Comparison of ENCODE assay signal across 8 cellular contexts in the genomic region with DNA sequence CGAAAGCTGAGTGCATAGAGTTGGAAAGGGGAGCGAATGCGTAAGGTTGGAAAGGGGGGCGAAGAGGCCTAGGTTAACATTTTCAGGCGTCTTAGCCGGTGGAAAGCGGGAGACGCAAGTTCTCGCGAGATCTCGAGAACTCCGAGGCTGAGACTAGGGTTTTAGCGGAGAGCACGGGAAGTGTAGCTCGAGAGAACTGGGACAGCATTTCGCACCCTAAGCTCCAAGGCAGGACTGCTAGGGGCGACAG. TPM values are rescaled to one million over a fixed set of nuclear protein-coding genes. Genes with fewer than 3 reads are reported as not detected.
DNase-seq lines count a peak whose midpoint lies in the region; ATAC-seq and TF ChIP-seq lines count a peak whose summit lies in the region.

No MANE protein-coding gene starts in this region.

- H3K9ac ChIP-seq in KMS-11 (peak overlapping the region; percentile 95), smooth muscle cell (ENCODE audit: low read depth) (peak overlapping the region; percentile 99)

- peak overlapping the region; percentile 98 for H3K27ac ChIP-seq in KMS-11
- peak overlapping the region; percentile 99 for H3K27ac ChIP-seq in PC-9
- peak overlapping the region; percentile 100 for H3K27ac ChIP-seq in smooth muscle cell (ENCODE audit: low read depth)

- H3K4me1 ChIP-seq in KMS-11 (ENCODE audit: low read depth, poor library complexity, severe bottlenecking) (peaks cover 39% of the 10 kb centered on the region), PC-9 (replicated peaks; ENCODE audit: insufficient read depth) (peaks cover 4% of the 10 kb centered on the region; the same call in 1 of the 2 replicates), smooth muscle cell (ENCODE audit: low read depth) (peaks cover 30% of the 10 kb centered on the region)

- POLR2A ChIA-PET in PC-9 (lab: Charles Lee; ENCODE audit: unreplicated experiment), result interaction anchor here (0.7 to 0.8 kb wide), 2 partner anchors 20 to 1236 kb away, joined by 3 to 4 read pairs; no protein-coding TSS in a partner anchor

- WGBS in smooth muscle cell (ENCODE audit: low lambda C conversion rate), result 42% methylated on average over 17 of the region's 17 CpGs

- H3F3A ChIP-seq in PC-9 (ENCODE audit: insufficient read depth, low read depth), result peaks cover 5% of the 10 kb centered on the region; the same call in 1 of the 2 replicates
- no peaks in the 10 kb centered on the region for H3F3A ChIP-seq in smooth muscle cell (ENCODE audit: low read depth)

- intact Hi-C loops in PC-9 (cut with micrococcal nuclease; ENCODE audit: unreplicated experiment), result loop anchor here (1.0 to 5.0 kb wide), 4 partner anchors 33 to 109 kb away; no protein-coding TSS in a partner anchor

- H3K36me3 ChIP-seq in GM06990 (ENCODE audit: control insufficient read depth, insufficient read depth, low read length) (no peaks in the 10 kb centered on the region; the same call in 1 of the 2 replicates), KMS-11 (ENCODE audit: insufficient read depth) (no peaks in the 10 kb centered on the region), PC-9 (ENCODE audit: low read depth) (no peaks in the 10 kb centered on the region), smooth muscle cell (ENCODE audit: low read depth) (no peaks in the 10 kb centered on the region)

- H2AFZ ChIP-seq in KMS-11 (ENCODE audit: low read depth) (peak overlapping the region; percentile 53; the same call in 1 of the 2 replicates), PC-9 (peak overlapping the region; percentile 74; the same call in 1 of the 2 replicates), smooth muscle cell (ENCODE audit: low read depth) (peak overlapping the region; percentile 75)

- H3K9me3 ChIP-seq in PC-9 (ENCODE audit: insufficient read depth, low read depth) (no peaks in the 10 kb centered on the region), smooth muscle cell (replicated peaks; ENCODE audit: low read depth) (no peaks in the 10 kb centered on the region)

- BruUV-seq in PC-9 (replicated peaks; lab: Mats Ljungman, UMichigan), result no TSS peak

- H3K27me3 ChIP-seq in GM06990 (replicated peaks; ENCODE audit: control insufficient read depth, insufficient read depth, low read length), result no peaks in the 10 kb centered on the region
- H3K27me3 ChIP-seq in KMS-11 (ENCODE audit: insufficient read depth, low read depth), result no peaks in the 10 kb centered on the region
- H3K27me3 ChIP-seq in PC-9 (ENCODE audit: insufficient read depth, low read depth), result no peaks in the 10 kb centered on the region
- no peaks in the 10 kb centered on the region for H3K27me3 ChIP-seq in smooth muscle cell (ENCODE audit: low read depth)

- H3K79me2 ChIP-seq in KMS-11 (ENCODE audit: insufficient read depth, low read depth) (peaks cover 45% of the 10 kb centered on the region), PC-9 (ENCODE audit: low read depth) (peaks cover 45% of the 10 kb centered on the region), smooth muscle cell (ENCODE audit: low read depth) (peaks cover 38% of the 10 kb centered on the region)

- H3K4me3 ChIP-seq in GM06990 (replicated peaks; ENCODE audit: low read depth, low read length), result peak overlapping the region; percentile 85
- peak overlapping the region; percentile 53 for H3K4me3 ChIP-seq in KMS-11 (IDR thresholded peaks at IDR 0.05; ENCODE audit: insufficient read depth, low read depth, low read length)
- peak overlapping the region; percentile 69 for H3K4me3 ChIP-seq in PC-9
- H3K4me3 ChIP-seq in smooth muscle cell, result peak overlapping the region; percentile 82

- no peaks in the 10 kb centered on the region for H3K9me2 ChIP-seq in PC-9 (ENCODE audit: insufficient read depth)

- DNase-seq in GM06990 (ENCODE audit: extremely low read depth, insufficient read length) (no peak), PC-9 (peak in 1 of 2 experiments; percentile 63), brain pericyte (ENCODE audit: low read depth, low spot score) (peak; percentile 66), iPS-NIHi11 (ENCODE audit: low spot score) (peak; percentile 19), smooth muscle cell (lab: John Stamatoyannopoulos, UW; ENCODE audit: unreplicated experiment) (no peak), midbrain (lab: John Stamatoyannopoulos, UW) (no peak)

- CTCF ChIA-PET in PC-9 (lab: Charles Lee), result no interaction called here

- H3K4me2 ChIP-seq in KMS-11, result peak overlapping the region; percentile 38; the same call in 1 of the 2 replicates
- peak overlapping the region; percentile 73 for H3K4me2 ChIP-seq in PC-9
- peak overlapping the region; percentile 91 for H3K4me2 ChIP-seq in smooth muscle cell

- TF ChIP-seq CTCF in GM06990 (IDR thresholded peaks at IDR 0.05; ENCODE audit: insufficient read depth, low read length, poor library complexity, severe bottlenecking) (no peak), KMS-11 (conservative IDR thresholded peaks at IDR 0.05; ENCODE audit: low read depth, low read length) (no peak), PC-9 (conservative IDR thresholded peaks at IDR 0.05) (no peak), smooth muscle cell (IDR thresholded peaks at IDR 0.05; ENCODE audit: borderline replicate concordance, insufficient read depth, poor library complexity, severe bottlenecking) (no peak)

- H4K20me1 ChIP-seq in KMS-11 (ENCODE audit: insufficient read depth) (peaks cover 36% of the 10 kb centered on the region), PC-9 (ENCODE audit: insufficient read depth) (peaks cover 35% of the 10 kb centered on the region), smooth muscle cell (ENCODE audit: low read depth) (peaks cover 42% of the 10 kb centered on the region)

- ATAC-seq in GM21723 (IDR thresholded peaks at IDR 0.05; ENCODE audit: unreplicated experiment), result peak; percentile 42

RNA-seq across cellular contexts. Expression of gene DDX3X, which starts 0.3 kb away (rescaled TPM):
- total RNA-seq in PC-9 (2021), result 130 and 158 TPM in 2 replicates
- 241 and 245 TPM in 2 replicates for total RNA-seq in smooth muscle cell
- 104 and 124 TPM in 2 replicates for polyA plus RNA-seq in smooth muscle cell

Comparison
In these comparisons a context has a peak if more than half of its experiments do, and no peak if none do; other contexts are left out.
1. DNase-seq: peak in brain pericyte (single experiment) and iPS-NIHi11 (single experiment); none in GM06990 (single experiment), smooth muscle cell (single experiment) and midbrain (single experiment).
2. H3K4me2 ChIP-seq: peak in every context shown above with its lines; median percentile 91 in smooth muscle cell; 73 in PC-9; 38 in KMS-11.
3. Peak in every context shown above with its lines, with median percentiles within 50 percentile points of each other: H3K4me3 ChIP-seq, H2AFZ ChIP-seq and H3K27ac ChIP-seq.